Comparison of ENCODE assay signal across 11 cellular contexts in genomic region chr6:169956580-169956979, GRCh38.
"Had no signal": no experiment of that assay in that cellular context is flagged by ENCODE, and none has a peak within 500 bp of the region (broad histone marks: within the 10 kb centered on the region; RNA-seq: fewer than 3 reads in every experiment).

No MANE protein-coding gene starts in this region.

- H3K9me3 ChIP-seq: gastrocnemius medialis, heart right ventricle, thoracic aorta, uterus had no signal

- ATAC-seq: activated CD4-positive, CD25-positive, alpha-beta regulatory T cell treated with anti-CD3 and anti-CD28 coated beads, Interleukin-2, amount 50 U/mL, for 24 hours; gastrocnemius medialis; heart right ventricle; right cardiac atrium had no signal

- DNase-seq: activated naive CD4-positive, alpha-beta T cell; central memory CD4-positive, alpha-beta T cell; dermis blood vessel endothelial cell; gastrocnemius medialis; T1000; uterus had no signal

- H3K4me1 ChIP-seq: SJSA1, uterus had no signal

- H3K4me3 ChIP-seq: gastrocnemius medialis, heart right ventricle, SJSA1, thoracic aorta, uterus had no signal

- H3K36me3 ChIP-seq: gastrocnemius medialis, heart right ventricle, SJSA1, thoracic aorta, uterus had no signal

- H3K27ac ChIP-seq: gastrocnemius medialis, heart right ventricle, SJSA1, thoracic aorta, uterus had no signal

- H3K27me3 ChIP-seq: SJSA1, uterus had no signal
